ENCODE assay signal across 8 cellular contexts in genomic region chr4:62709618-62710252, GRCh38.
DNase-seq lines count a peak whose midpoint lies in the region; TF ChIP-seq lines count a peak whose summit lies in the region.

No MANE protein-coding gene starts in this region.

- no peaks in the 10 kb centered on the region for H3K9me3 ChIP-seq in MG63

- H3K36me3 ChIP-seq in kidney epithelial cell (ENCODE audit: control insufficient read depth, insufficient read depth, low read length) (no peaks in the 10 kb centered on the region), MG63 (no peaks in the 10 kb centered on the region)

- H3K27me3 ChIP-seq in kidney epithelial cell (ENCODE audit: control insufficient read depth, insufficient read depth, low read length) (no peaks in the 10 kb centered on the region), MG63 (no peaks in the 10 kb centered on the region)

- TF ChIP-seq CTCF in kidney epithelial cell (IDR thresholded peaks at IDR 0.05; ENCODE audit: insufficient read depth, low read length, poor library complexity, severe bottlenecking) = peak; percentile 58

- DNase-seq in NCI-H1436 (lab: John Stamatoyannopoulos, UW) = peak; percentile 10
- DNase-seq in NCI-H1436 treated with DMSO at 0.1 percent for 48 hours (lab: John Stamatoyannopoulos, UW) = no peak
- peak; percentile 1 for DNase-seq in NCI-H2107 (lab: John Stamatoyannopoulos, UW)
- peak; percentile 53 for DNase-seq in astrocyte of the hippocampus (ENCODE audit: low read depth, low spot score)
- no peak for DNase-seq in kidney epithelial cell (ENCODE audit: low read depth)
- no peak for DNase-seq in stimulated activated CD4-positive, alpha-beta T cell treated with anti-CD3 and anti-CD28 coated beads, Interleukin-15, amount 100 ng/mL, for 24 hours
- no peak for DNase-seq in MG63
- no peak for DNase-seq in activated CD4-positive, CD25-positive, alpha-beta regulatory T cell treated with anti-CD3 and anti-CD28 coated beads, Interleukin-2, amount 50 U/mL, for 72 hours

- H3K4me3 ChIP-seq in kidney epithelial cell (ENCODE audit: low read depth, low read length) = no peak overlapping the region
- H3K4me3 ChIP-seq in MG63 = no peak overlapping the region

Comparison
In these comparisons a context has a peak if more than half of its experiments do, and no peak if none do; other contexts are left out.
1. DNase-seq: peak in NCI-H1436 (single experiment), NCI-H2107 (single experiment) and astrocyte of the hippocampus (single experiment); none in NCI-H1436 treated with DMSO at 0.1 percent for 48 hours (single experiment), kidney epithelial cell (single experiment), stimulated activated CD4-positive, alpha-beta T cell treated with anti-CD3 and anti-CD28 coated beads, Interleukin-15, amount 100 ng/mL, for 24 hours (single experiment), MG63 (single experiment) and activated CD4-positive, CD25-positive, alpha-beta regulatory T cell treated with anti-CD3 and anti-CD28 coated beads, Interleukin-2, amount 50 U/mL, for 72 hours (single experiment).